13 cellular contexts compared by ENCODE assay signal in genomic region chr5:128536229-128536860, GRCh38. TPM values are rescaled to one million over a fixed set of nuclear protein-coding genes. Genes with fewer than 3 reads are reported as not detected.
A peak's percentile ranks its signal among the peaks of the same experiment; 100 is the strongest.
DNase-seq lines count a peak whose midpoint lies in the region; ATAC-seq and TF ChIP-seq lines count a peak whose summit lies in the region.
"Had no signal": no experiment of that assay in that cellular context is flagged by ENCODE, and none has a peak within 500 bp of the region (broad histone marks: within the 10 kb centered on the region; RNA-seq: fewer than 3 reads in every experiment).

No MANE protein-coding gene starts in this region.

- intact Hi-C loops in activated CD4-positive, alpha-beta T cell treated with anti-CD3 and anti-CD28 coated beads for 36 hours (cut with DNase I, micrococcal nuclease): no loop called here

- TF ChIP-seq POLR2A in gastroesophageal sphincter (IDR thresholded peaks at IDR 0.05): no peak

- H3K4me1 ChIP-seq in gastroesophageal sphincter: peaks cover 0 to 35% (median 0%) of the 10 kb centered on the region in 3 donors
- peaks cover 8 to 17% of the 10 kb centered on the region in 2 experiments for H3K4me1 ChIP-seq in neutrophil (ENCODE audit: control insufficient read depth in 1 of 2, insufficient read depth in 1 of 2, low read depth in 1 of 2, low read length in 1 of 2)

- 33 to 41% methylated on average over 17 to 22 of the region's 27 CpGs for WGBS in gastroesophageal sphincter (ENCODE audit: low coverage in 1 of 2), 2 donors

- H3K9me3 ChIP-seq in T-helper 17 cell (ENCODE audit: control insufficient read depth, low read length, poor library complexity, severe bottlenecking) (no peaks in the 10 kb centered on the region), gastroesophageal sphincter (no peaks in the 10 kb centered on the region), neutrophil (no peaks in the 10 kb centered on the region)
- H3K9me3 ChIP-seq: adrenal gland had no signal

- H3K4me3 ChIP-seq in gastroesophageal sphincter (peak overlapping the region; percentile 56 to 71), neutrophil (ENCODE audit: low read depth in 1 of 2, low read length in 1 of 2) (peak overlapping the region; percentile 51 to 69)

- ATAC-seq in T-helper 17 cell: no peak
- ATAC-seq in gastroesophageal sphincter: no peak
- no peak for ATAC-seq in HG02642 (IDR thresholded peaks at IDR 0.05; ENCODE audit: poor library complexity, unreplicated experiment)
- ATAC-seq in activated CD4-positive, alpha-beta T cell treated with anti-CD3 and anti-CD28 coated beads for 36 hours: no peak

- no peak for TF ChIP-seq CTCF in gastroesophageal sphincter (IDR thresholded peaks at IDR 0.05)
- TF ChIP-seq CTCF in neutrophil (IDR thresholded peaks at IDR 0.05): no peak

- H3K27me3 ChIP-seq in gastroesophageal sphincter (peaks cover 45% of the 10 kb centered on the region), neutrophil (peaks cover 41% of the 10 kb centered on the region)
- H3K27me3 ChIP-seq: adrenal gland had no signal

- H3K27ac Mint-ChIP-seq in T-helper 17 cell: no peak overlapping the region
- H3K27ac Mint-ChIP-seq in activated CD4-positive, alpha-beta T cell treated with anti-CD3 and anti-CD28 coated beads for 36 hours: no peak overlapping the region
- H3K27ac Mint-ChIP-seq: activated CD4-positive, alpha-beta memory T cell treated with anti-CD3 and anti-CD28 coated beads for 36 hours had no signal

- H3K4me3 Mint-ChIP-seq in T-helper 17 cell: peak overlapping the region; percentile 0
- H3K4me3 Mint-ChIP-seq in activated CD4-positive, alpha-beta T cell treated with anti-CD3 and anti-CD28 coated beads for 36 hours: no peak overlapping the region
- H3K4me3 Mint-ChIP-seq: activated CD4-positive, alpha-beta memory T cell treated with anti-CD3 and anti-CD28 coated beads for 36 hours had no signal

- DNase-seq in ELF-1 (ENCODE audit: low read depth, low spot score) (peak; percentile 56), T-helper 17 cell (no peak), GF-D8 (lab: John Stamatoyannopoulos, UW) (no peak), DMS79 (lab: John Stamatoyannopoulos, UW) (no peak)
- DNase-seq in activated CD4-positive, alpha-beta T cell treated with anti-CD3 and anti-CD28 coated beads for 36 hours: no peak
- DNase-seq: activated CD4-positive, alpha-beta memory T cell treated with anti-CD3 and anti-CD28 coated beads for 36 hours; Calu3; NCI-H2029; SHP77 had no signal

- H3K36me3 ChIP-seq in gastroesophageal sphincter (no peaks in the 10 kb centered on the region), neutrophil (no peaks in the 10 kb centered on the region)
- H3K36me3 ChIP-seq: adrenal gland had no signal

- POLR2A ChIA-PET in activated CD4-positive, alpha-beta T cell treated with anti-CD3 and anti-CD28 coated beads for 36 hours (lab: Charles Lee): no interaction called here

- H3K36me3 Mint-ChIP-seq in T-helper 17 cell (ENCODE audit: low read depth): peaks cover 2% of the 10 kb centered on the region
- no peaks in the 10 kb centered on the region for H3K36me3 Mint-ChIP-seq in activated CD4-positive, alpha-beta T cell treated with anti-CD3 and anti-CD28 coated beads for 36 hours (ENCODE audit: low read depth)
- H3K36me3 Mint-ChIP-seq: activated CD4-positive, alpha-beta memory T cell treated with anti-CD3 and anti-CD28 coated beads for 36 hours had no signal

- CTCF ChIA-PET in activated CD4-positive, alpha-beta T cell treated with anti-CD3 and anti-CD28 coated beads for 36 hours (lab: Charles Lee): interaction anchor here (0.6 kb wide), 1 partner anchor 31 kb away, joined by 4 read pairs; no protein-coding TSS in a partner anchor

- no peaks in the 10 kb centered on the region for H3K9me3 Mint-ChIP-seq in activated CD4-positive, alpha-beta T cell treated with anti-CD3 and anti-CD28 coated beads for 36 hours (ENCODE audit: low read depth)
- H3K9me3 Mint-ChIP-seq: activated CD4-positive, alpha-beta memory T cell treated with anti-CD3 and anti-CD28 coated beads for 36 hours had no signal

- no peak for TF ChIP-seq EP300 in gastroesophageal sphincter (IDR thresholded peaks at IDR 0.05)

- H3K4me1 Mint-ChIP-seq in T-helper 17 cell: peaks cover 3% of the 10 kb centered on the region
- H3K4me1 Mint-ChIP-seq in activated CD4-positive, alpha-beta T cell treated with anti-CD3 and anti-CD28 coated beads for 36 hours: peaks cover 2% of the 10 kb centered on the region

- H3K27ac ChIP-seq in gastroesophageal sphincter: peak overlapping the region in 1 of 4 donors; percentile 81
- no peak overlapping the region for H3K27ac ChIP-seq in neutrophil

- H3K27me3 Mint-ChIP-seq in T-helper 17 cell: peaks cover 29% of the 10 kb centered on the region
- peaks cover 34% of the 10 kb centered on the region for H3K27me3 Mint-ChIP-seq in activated CD4-positive, alpha-beta T cell treated with anti-CD3 and anti-CD28 coated beads for 36 hours

RNA-seq across cellular contexts. Expression of gene FBN2, which starts 1.7 kb away (rescaled TPM):
- under 1 TPM; 0.16 to 0.25 TPM for total RNA-seq in T-helper 17 cell
- 10 to 100 TPM in 1 of 4 donors, 1 to 10 TPM in 3; 5.3 to 19.4 (median 7.5) TPM for total RNA-seq in gastroesophageal sphincter
- total RNA-seq in activated CD4-positive, alpha-beta T cell treated with anti-CD3 and anti-CD28 coated beads for 36 hours: not detected
- total RNA-seq: activated CD4-positive, alpha-beta memory T cell treated with anti-CD3 and anti-CD28 coated beads for 36 hours had no signal

Comparison
In these comparisons a context has a peak if more than half of its experiments do, and no peak if none do; other contexts are left out.
1. RNA of gene FBN2, which starts 1.7 kb away (total RNA-seq): 5.3 to 19.4 TPM in gastroesophageal sphincter; 0.16 to 0.25 TPM in T-helper 17 cell and not detected in activated CD4-positive, alpha-beta T cell treated with anti-CD3 and anti-CD28 coated beads for 36 hours; every median in the first group is over 4 times any median in the second.